Comparison of ENCODE assay signal across 36 cellular contexts in the genomic region with DNA sequence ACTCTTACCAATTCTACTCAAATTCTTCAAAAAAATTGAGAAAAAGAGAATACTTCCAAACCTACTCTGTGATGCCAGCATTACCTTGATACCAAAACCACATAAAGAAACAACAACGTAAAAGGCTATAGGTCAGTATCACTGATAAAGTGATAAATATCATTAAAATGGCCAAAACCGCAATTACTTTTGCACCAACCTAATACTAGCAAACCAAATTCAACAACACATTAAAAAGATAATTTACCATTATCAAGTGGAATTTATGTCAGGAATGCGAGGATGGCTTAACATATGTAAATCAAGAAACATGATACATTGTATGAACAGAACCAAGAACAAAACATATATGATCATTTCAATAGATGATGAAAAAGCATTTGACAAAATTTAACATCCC. TPM values are rescaled to one million over a fixed set of nuclear protein-coding genes. Genes with fewer than 3 reads are reported as not detected.
"Had no signal": no experiment of that assay in that cellular context is flagged by ENCODE, and none has a peak within 500 bp of the region (broad histone marks: within the 10 kb centered on the region; RNA-seq: fewer than 3 reads in every experiment).

No MANE protein-coding gene starts in this region.

- H3K27ac ChIP-seq: adrenal gland, ascending aorta, body of pancreas, brain microvascular endothelial cell, breast epithelium, cardiac muscle cell had no signal

- H3K36me3 ChIP-seq: adrenal gland, ascending aorta, brain microvascular endothelial cell, breast epithelium, cardiac muscle cell had no signal

- H3K4me3 ChIP-seq: adrenal gland, ascending aorta, body of pancreas, breast epithelium, cardiac muscle cell had no signal

- ATAC-seq: activated naive CD4-positive, alpha-beta T cell treated with anti-CD3 and anti-CD28 coated beads, Interleukin-2, amount 50 U/mL, for 72 hours; activated naive CD8-positive, alpha-beta T cell treated with anti-CD3 and anti-CD28 coated beads, Interleukin-2, amount 50 U/mL, for 24 hours; activated T-cell treated with anti-CD3 and anti-CD28 coated beads, Interleukin-2, amount 50 U/mL, for 4 hours; activated T-cell treated with anti-CD3 and anti-CD28 coated beads, Interleukin-2, amount 50 U/mL, for 72 hours; activated T-helper 17 cell treated with anti-CD3 and anti-CD28 coated beads, Interleukin-2, amount 50 U/mL, for 72 hours; body of pancreas had no signal

- H3K9me3 ChIP-seq: adrenal gland, body of pancreas, breast epithelium had no signal

- FAIRE-seq: astrocyte, bronchial epithelial cell had no signal

- H3K4me1 ChIP-seq: adrenal gland, ascending aorta, body of pancreas, breast epithelium had no signal

- DNase-seq: activated effector memory CD4-positive, alpha-beta T cell treated with anti-CD3 and anti-CD28 coated beads, Interleukin-2, amount 50 U/mL, for 16 hours; activated effector memory CD4-positive, alpha-beta T cell treated with Interleukin-2 at 50 U/mL for 16 hours; activated gamma-delta T cell; activated gamma-delta T cell treated with Interleukin-2 at 50 U/mL for 16 hours; activated naive CD4-positive, alpha-beta T cell; activated naive CD4-positive, alpha-beta T cell treated with anti-CD3 and anti-CD28 coated beads for 36 hours; activated naive CD4-positive, alpha-beta T cell treated with anti-CD3 and anti-CD28 coated beads, Interleukin-2, amount 10 ng/mL, durations not matched to agents 7 days and 5 days; activated naive CD4-positive, alpha-beta T cell treated with anti-CD3 and anti-CD28 coated beads, Interleukin-2, amount 50 U/mL, for 16 hours; activated naive CD4-positive, alpha-beta T cell treated with Interleukin-2 at 50 U/mL for 16 hours; activated naive CD8-positive, alpha-beta T cell treated with anti-CD3 and anti-CD28 coated beads for 36 hours; activated naive CD8-positive, alpha-beta T cell treated with anti-CD3 and anti-CD28 coated beads, Interleukin-2, amount 10 ng/mL, durations not matched to agents 7 days and 5 days; activated naive CD8-positive, alpha-beta T cell treated with anti-CD3 and anti-CD28 coated beads, Interleukin-2, amount 50 U/mL, for 24 hours; activated T-cell treated with anti-CD3 and anti-CD28 coated beads, Interleukin-2, amount 50 U/mL, for 24 hours; activated T-cell treated with anti-CD3 and anti-CD28 coated beads, Interleukin-2, amount 50 U/mL, for 4 hours; activated T-cell treated with anti-CD3 and anti-CD28 coated beads, Interleukin-2, amount 50 U/mL, for 48 hours; activated T-cell treated with anti-CD3 and anti-CD28 coated beads, Interleukin-2, amount 50 U/mL, for 72 hours; adrenal gland; amniotic stem cell; amygdala; anterior cingulate cortex; aorta; body of pancreas; brain microvascular endothelial cell; caudate nucleus; central memory CD4-positive, alpha-beta T cell; cerebellar nuclear complex had no signal

- H3K27me3 ChIP-seq: adrenal gland, ascending aorta, body of pancreas, brain microvascular endothelial cell, breast epithelium, cardiac muscle cell had no signal

RNA-seq across cellular contexts. Expression of a gene that starts 7.0 kb away (rescaled TPM):
- total RNA-seq: activated naive CD4-positive, alpha-beta T cell treated with anti-CD3 and anti-CD28 coated beads for 36 hours; activated naive CD4-positive, alpha-beta T cell treated with anti-CD3 and anti-CD28 coated beads, Interleukin-2, amount 50 U/mL, for 72 hours; activated naive CD8-positive, alpha-beta T cell treated with anti-CD3 and anti-CD28 coated beads for 36 hours; activated naive CD8-positive, alpha-beta T cell treated with anti-CD3 and anti-CD28 coated beads, Interleukin-2, amount 10 ng/mL, durations not matched to agents 7 days and 5 days; activated T-cell treated with anti-CD3 and anti-CD28 coated beads, Interleukin-2, amount 50 U/mL, for 4 hours; activated T-cell treated with anti-CD3 and anti-CD28 coated beads, Interleukin-2, amount 50 U/mL, for 72 hours; activated T-helper 1 cell treated with anti-CD3 and anti-CD28 coated beads, Interleukin-12 subunit alpha, Interleukin-12 subunit beta, Interleukin-2, Interleukin-4 antibody, amounts not matched to agents 30 ng/mL and 10 ng/mL and 1 ng/mL, durations not matched to agents 14 hours and 24 hours and 36 hours; activated T-helper 17 cell treated with anti-CD3 and anti-CD28 coated beads, Interleukin-2, amount 50 U/mL, for 72 hours; activated T-helper 2 cell treated with anti-CD3 and anti-CD28 coated beads, Interferon-gamma antibody, Interleukin-2, Interleukin-4, amounts not matched to agents 10 μg/mL and 5 μg/mL and 100 μg/mL, durations not matched to agents 14 hours and 24 hours and 36 hours; ascending aorta; cardiac septum had no signal
- polyA plus RNA-seq: aorta had no signal
